In the genomic region with DNA sequence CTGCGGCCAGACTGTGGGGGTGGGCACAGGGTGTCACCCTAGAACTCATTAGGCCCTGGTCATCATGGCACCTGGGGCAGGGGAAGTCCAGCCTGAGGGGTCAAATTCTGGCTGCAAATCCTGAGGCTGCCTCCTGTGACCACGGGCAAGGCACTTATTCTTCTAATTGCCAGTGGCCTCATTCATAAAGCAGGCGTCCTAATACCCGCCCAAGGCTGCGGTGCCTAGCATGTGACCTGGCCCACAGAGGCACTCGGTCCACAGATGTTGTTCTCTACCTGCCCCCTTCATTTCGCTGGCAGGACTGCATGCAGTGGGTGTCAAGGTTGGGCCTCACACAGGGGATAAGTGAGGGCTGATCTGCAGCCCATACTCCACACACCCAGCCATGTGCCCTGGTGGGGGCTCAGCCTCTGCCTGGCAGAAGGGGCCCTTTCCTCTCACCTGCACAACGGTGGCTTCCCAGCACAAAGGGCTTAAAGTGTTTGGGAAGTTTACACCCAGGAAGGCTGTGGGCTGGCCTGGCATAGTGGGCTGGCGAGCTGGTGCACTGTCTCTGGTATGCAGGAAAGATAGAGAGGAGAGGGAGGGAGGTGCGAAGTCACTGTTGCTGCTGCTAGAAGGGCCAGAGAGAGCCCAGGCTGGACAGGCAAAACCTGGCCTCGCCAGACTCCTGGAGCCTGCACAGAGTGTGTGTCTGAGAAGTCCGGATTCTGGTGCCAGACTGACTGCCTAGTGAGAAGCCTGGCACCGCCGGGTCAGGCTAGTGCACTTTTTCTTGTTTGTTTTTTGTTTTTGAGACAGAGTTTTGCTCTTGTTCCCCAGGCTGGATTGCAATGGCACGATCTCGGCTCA, we compare ENCODE assay signal across 18 cellular contexts. TPM values are rescaled to one million over a fixed set of nuclear protein-coding genes. Genes with fewer than 3 reads are reported as not detected.
DNase-seq lines count a peak whose midpoint lies in the region; ATAC-seq and TF ChIP-seq lines count a peak whose summit lies in the region.
"Had no signal": no experiment of that assay in that cellular context is flagged by ENCODE, and none has a peak within 500 bp of the region (broad histone marks: within the 10 kb centered on the region; RNA-seq: fewer than 3 reads in every experiment).

No MANE protein-coding gene starts in this region.

- intact Hi-C loops in activated CD4-positive, alpha-beta memory T cell treated with anti-CD3 and anti-CD28 coated beads for 36 hours (cut with micrococcal nuclease) = loop anchor here (2.0 kb wide), 1 partner anchor 22 kb away; no protein-coding TSS in a partner anchor

- TF ChIP-seq CTCF in right atrium auricular region (IDR thresholded peaks at IDR 0.05) (no peak), upper lobe of left lung (IDR thresholded peaks at IDR 0.05) (no peak), tibial nerve (IDR thresholded peaks at IDR 0.05) (no peak)

- peak; percentile 16 for DNase-seq in astrocyte of the hippocampus (ENCODE audit: low read depth, low spot score)
- no peak for DNase-seq in right atrium auricular region (ENCODE audit: low spot score)
- DNase-seq in upper lobe of left lung = peak; percentile 19 to 42
- DNase-seq in activated CD4-positive, alpha-beta memory T cell treated with anti-CD3 and anti-CD28 coated beads for 36 hours = no peak
- no peak for DNase-seq in AG08395 (ENCODE audit: low spot score)
- no peak for DNase-seq in activated naive CD8-positive, alpha-beta T cell treated with anti-CD3 and anti-CD28 coated beads for 36 hours
- no peak for DNase-seq in tibial nerve (ENCODE audit: low spot score in 2 of 2)
- DNase-seq: activated B cell treated with CpG ODN at 0.5 μM for 24 hours, hippocampal formation, NCI-H1436 treated with DMSO at 0.1 percent for 48 hours, NCI-H2171 treated with DMSO at 0.1 percent for 48 hours, NCI-H748 treated with DMSO at 0.1 percent for 48 hours, occipital lobe had no signal

- H3K4me1 Mint-ChIP-seq in activated CD4-positive, alpha-beta memory T cell treated with anti-CD3 and anti-CD28 coated beads for 36 hours (ENCODE audit: low read depth) = peaks cover 9% of the 10 kb centered on the region
- H3K4me1 Mint-ChIP-seq in activated naive CD8-positive, alpha-beta T cell treated with anti-CD3 and anti-CD28 coated beads for 36 hours = peaks cover 4% of the 10 kb centered on the region

- H3K27ac Mint-ChIP-seq in activated CD4-positive, alpha-beta memory T cell treated with anti-CD3 and anti-CD28 coated beads for 36 hours = no peak overlapping the region
- no peak overlapping the region for H3K27ac Mint-ChIP-seq in activated naive CD8-positive, alpha-beta T cell treated with anti-CD3 and anti-CD28 coated beads for 36 hours
- H3K27ac Mint-ChIP-seq: activated B cell treated with CpG ODN at 0.5 μM for 24 hours; activated naive CD4-positive, alpha-beta T cell treated with anti-CD3 and anti-CD28 coated beads, Interleukin-2, amount 50 U/mL, for 72 hours had no signal

- peaks cover 3% of the 10 kb centered on the region for H3K27me3 Mint-ChIP-seq in activated CD4-positive, alpha-beta memory T cell treated with anti-CD3 and anti-CD28 coated beads for 36 hours
- H3K27me3 Mint-ChIP-seq in activated naive CD8-positive, alpha-beta T cell treated with anti-CD3 and anti-CD28 coated beads for 36 hours = peaks cover 28% of the 10 kb centered on the region
- H3K27me3 Mint-ChIP-seq: activated B cell treated with CpG ODN at 0.5 μM for 24 hours had no signal

- peaks cover 0 to 71% of the 10 kb centered on the region in 2 donors for H3K4me1 ChIP-seq in right atrium auricular region
- H3K4me1 ChIP-seq in mucosa of rectum (ENCODE audit: control insufficient read depth in 2 of 2, insufficient read depth in 2 of 2, low read length in 2 of 2) = peaks cover 42 to 63% of the 10 kb centered on the region in 2 donors
- H3K4me1 ChIP-seq in upper lobe of left lung = peaks cover 44 to 69% (median 50%) of the 10 kb centered on the region in 4 donors
- peaks cover 0 to 42% (median 31%) of the 10 kb centered on the region in 4 donors for H3K4me1 ChIP-seq in tibial nerve

- ATAC-seq in upper lobe of left lung (ENCODE audit: low FRiP score in 2 of 2) = no peak
- ATAC-seq: sciatic nerve had no signal

- H3K27ac ChIP-seq in right atrium auricular region (peak overlapping the region; percentile 56 to 63), mucosa of rectum (ENCODE audit: low read depth in 2 of 2, low read length in 2 of 2) (peak overlapping the region; percentile 96 to 98), upper lobe of left lung (peak overlapping the region in 3 of 4 donors; percentile 57 to 95 (median 57)), tibial nerve (peak overlapping the region in 1 of 4 donors; percentile 99)
- H3K27ac ChIP-seq: coronary artery, SJSA1 had no signal

- POLR2A ChIA-PET in activated CD4-positive, alpha-beta memory T cell treated with anti-CD3 and anti-CD28 coated beads for 36 hours (lab: Charles Lee) = no interaction called here

- no peaks in the 10 kb centered on the region for H3K9me3 Mint-ChIP-seq in activated CD4-positive, alpha-beta memory T cell treated with anti-CD3 and anti-CD28 coated beads for 36 hours
- no peaks in the 10 kb centered on the region for H3K9me3 Mint-ChIP-seq in activated naive CD8-positive, alpha-beta T cell treated with anti-CD3 and anti-CD28 coated beads for 36 hours
- H3K9me3 Mint-ChIP-seq: activated B cell treated with CpG ODN at 0.5 μM for 24 hours; activated naive CD4-positive, alpha-beta T cell treated with anti-CD3 and anti-CD28 coated beads, Interleukin-2, amount 50 U/mL, for 72 hours had no signal

- H3K9me3 ChIP-seq in right atrium auricular region = no peaks in the 10 kb centered on the region
- no peaks in the 10 kb centered on the region for H3K9me3 ChIP-seq in mucosa of rectum (ENCODE audit: control insufficient read depth in 2 of 2, low read length in 2 of 2)
- H3K9me3 ChIP-seq in upper lobe of left lung = no peaks in the 10 kb centered on the region
- no peaks in the 10 kb centered on the region for H3K9me3 ChIP-seq in tibial nerve
- H3K9me3 ChIP-seq: SJSA1 had no signal

- H3K4me3 Mint-ChIP-seq in activated CD4-positive, alpha-beta memory T cell treated with anti-CD3 and anti-CD28 coated beads for 36 hours = no peak overlapping the region
- H3K4me3 Mint-ChIP-seq in activated naive CD8-positive, alpha-beta T cell treated with anti-CD3 and anti-CD28 coated beads for 36 hours = no peak overlapping the region

- peak overlapping the region; percentile 26 to 76 for H3K9ac ChIP-seq in mucosa of rectum (ENCODE audit: low read depth in 1 of 2, low read length in 2 of 2)

- H3K4me3 ChIP-seq in right atrium auricular region (no peak overlapping the region), mucosa of rectum (ENCODE audit: low read length in 2 of 2) (no peak overlapping the region), upper lobe of left lung (no peak overlapping the region), tibial nerve (no peak overlapping the region)
- H3K4me3 ChIP-seq: coronary artery, SJSA1 had no signal

- H3K36me3 Mint-ChIP-seq in activated CD4-positive, alpha-beta memory T cell treated with anti-CD3 and anti-CD28 coated beads for 36 hours = no peaks in the 10 kb centered on the region
- H3K36me3 Mint-ChIP-seq in activated naive CD8-positive, alpha-beta T cell treated with anti-CD3 and anti-CD28 coated beads for 36 hours = no peaks in the 10 kb centered on the region
- H3K36me3 Mint-ChIP-seq: activated naive CD4-positive, alpha-beta T cell treated with anti-CD3 and anti-CD28 coated beads, Interleukin-2, amount 50 U/mL, for 72 hours had no signal

- WGBS in upper lobe of left lung, 2 donors = 73 to 74% methylated on average over 10 to 16 of the region's 16 CpGs
- WGBS in tibial nerve, 2 donors = 69 to 77% methylated on average over 16 of the region's 16 CpGs

- H3K36me3 ChIP-seq in right atrium auricular region = peaks cover 24% of the 10 kb centered on the region
- peaks cover 22 to 32% of the 10 kb centered on the region in 2 donors for H3K36me3 ChIP-seq in mucosa of rectum (ENCODE audit: control insufficient read depth in 2 of 2, insufficient read depth in 2 of 2, low read length in 2 of 2)
- peaks cover 3 to 39% (median 25%) of the 10 kb centered on the region in 4 donors for H3K36me3 ChIP-seq in upper lobe of left lung
- H3K36me3 ChIP-seq in tibial nerve = peaks cover 3 to 46% (median 16%) of the 10 kb centered on the region in 3 donors

- CTCF ChIA-PET in activated CD4-positive, alpha-beta memory T cell treated with anti-CD3 and anti-CD28 coated beads for 36 hours (lab: Charles Lee) = interaction anchor here (0.9 to 3.5 kb wide), 12 partner anchors 10 to 135 kb away, joined by 3 to 14 read pairs (median 5); a partner anchor contains a TSS

- no peak for TF ChIP-seq EP300 in upper lobe of left lung (IDR thresholded peaks at IDR 0.05)
- no peak for TF ChIP-seq EP300 in tibial nerve (IDR thresholded peaks at IDR 0.05)

- H3K27me3 ChIP-seq in right atrium auricular region = no peaks in the 10 kb centered on the region
- H3K27me3 ChIP-seq in mucosa of rectum (ENCODE audit: control insufficient read depth in 2 of 2, insufficient read depth in 2 of 2, low read length in 2 of 2) = no peaks in the 10 kb centered on the region
- no peaks in the 10 kb centered on the region for H3K27me3 ChIP-seq in upper lobe of left lung
- no peaks in the 10 kb centered on the region for H3K27me3 ChIP-seq in tibial nerve
- H3K27me3 ChIP-seq: SJSA1 had no signal

- no peak for TF ChIP-seq POLR2A in upper lobe of left lung (IDR thresholded peaks at IDR 0.05)
- no peak for TF ChIP-seq POLR2A in tibial nerve (IDR thresholded peaks at IDR 0.05)

RNA-seq across cellular contexts. Expression of a gene that starts 3.2 kb away (rescaled TPM):
- total RNA-seq in right atrium auricular region (100 to 1,000 TPM; 102 to 116 TPM), upper lobe of left lung (100 to 1,000 TPM in 5 of 6 donors, 10 to 100 TPM in 1; 80.8 to 183 (median 135) TPM), tibial nerve (100 to 1,000 TPM; 193 to 258 (median 199) TPM)
- total RNA-seq in activated CD4-positive, alpha-beta memory T cell treated with anti-CD3 and anti-CD28 coated beads for 36 hours = 10 to 100 TPM; 16.9 to 17.6 TPM
- 1 to 10 TPM; 5.5 to 5.6 TPM for total RNA-seq in activated naive CD8-positive, alpha-beta T cell treated with anti-CD3 and anti-CD28 coated beads for 36 hours

RNA-seq across cellular contexts. Expression of a gene that starts 3.5 kb away (rescaled TPM):
- 10 to 100 TPM; 55.0 to 82.1 TPM for total RNA-seq in right atrium auricular region
- 10 to 100 TPM; 43.0 to 78.1 (median 70.2) TPM for total RNA-seq in upper lobe of left lung
- total RNA-seq in activated CD4-positive, alpha-beta memory T cell treated with anti-CD3 and anti-CD28 coated beads for 36 hours = 1 to 10 TPM; 5.5 TPM
- total RNA-seq in activated naive CD8-positive, alpha-beta T cell treated with anti-CD3 and anti-CD28 coated beads for 36 hours = under 1 TPM; 0.68 to 0.80 TPM
- total RNA-seq in tibial nerve = 10 to 100 TPM; 44.1 to 76.4 (median 66.7) TPM

RNA-seq across cellular contexts. Expression of a gene that starts 28.8 kb away (rescaled TPM):
- total RNA-seq in right atrium auricular region = 10 to 100 TPM; 44.9 to 54.8 TPM
- 10 to 100 TPM in 5 of 6 donors, 1 to 10 TPM in 1; 9.0 to 30.4 (median 23.2) TPM for total RNA-seq in upper lobe of left lung
- 10 to 100 TPM; 46.0 to 47.3 TPM for total RNA-seq in activated CD4-positive, alpha-beta memory T cell treated with anti-CD3 and anti-CD28 coated beads for 36 hours
- total RNA-seq in activated naive CD8-positive, alpha-beta T cell treated with anti-CD3 and anti-CD28 coated beads for 36 hours = 10 to 100 TPM; 22.9 to 25.4 TPM
- 10 to 100 TPM in 3 of 4 donors, 1 to 10 TPM in 1; 7.4 to 24.7 (median 20.2) TPM for total RNA-seq in tibial nerve

Comparison
In these comparisons a context has a peak if more than half of its experiments do, and no peak if none do; other contexts are left out.
1. DNase-seq: peak in astrocyte of the hippocampus (single experiment) and upper lobe of left lung (2 of 2); none in right atrium auricular region (single experiment), activated CD4-positive, alpha-beta memory T cell treated with anti-CD3 and anti-CD28 coated beads for 36 hours (single experiment), AG08395 (single experiment), activated naive CD8-positive, alpha-beta T cell treated with anti-CD3 and anti-CD28 coated beads for 36 hours (single experiment) and tibial nerve (0 of 2).
2. RNA of a gene that starts 3.2 kb away (total RNA-seq): 193 to 258 TPM in tibial nerve, 80.8 to 183 TPM in upper lobe of left lung and 102 to 116 TPM in right atrium auricular region; 16.9 to 17.6 TPM in activated CD4-positive, alpha-beta memory T cell treated with anti-CD3 and anti-CD28 coated beads for 36 hours and 5.5 to 5.6 TPM in activated naive CD8-positive, alpha-beta T cell treated with anti-CD3 and anti-CD28 coated beads for 36 hours; every median in the first group is over 4 times any median in the second.
3. RNA of a gene that starts 3.5 kb away (total RNA-seq): 55.0 to 82.1 TPM in right atrium auricular region, 43.0 to 78.1 TPM in upper lobe of left lung and 44.1 to 76.4 TPM in tibial nerve; 5.5 TPM in activated CD4-positive, alpha-beta memory T cell treated with anti-CD3 and anti-CD28 coated beads for 36 hours and 0.68 to 0.80 TPM in activated naive CD8-positive, alpha-beta T cell treated with anti-CD3 and anti-CD28 coated beads for 36 hours; every median in the first group is over 4 times any median in the second.